In genomic region chr1:111507411-111508201, GRCh38 we compare ENCODE assay signal across 8 cellular contexts. TPM values are rescaled to one million over a fixed set of nuclear protein-coding genes. Genes with fewer than 3 reads are reported as not detected.
DNase-seq lines count a peak whose midpoint lies in the region; ATAC-seq and TF ChIP-seq lines count a peak whose summit lies in the region.

No MANE protein-coding gene starts in this region.

- peak overlapping the region; percentile 81 for H3K4me3 Mint-ChIP-seq in natural killer cell treated with Interleukin-12 subunit alpha and Interleukin-12 subunit beta and Interleukin-15 and Interleukin-18, amount 100 ng/mL, for 72 hours

- peak overlapping the region; percentile 95 for H2AFZ ChIP-seq in fibroblast of lung (ENCODE audit: low read length)

- H3K9me3 ChIP-seq in fibroblast of lung (ENCODE audit: control insufficient read depth, insufficient read depth, low read depth, low read length) (no peaks in the 10 kb centered on the region), subcutaneous abdominal adipose tissue (ENCODE audit: control insufficient read depth in 5 of 5, low read length in 5 of 5) (no peaks in the 10 kb centered on the region)

- H3K27ac ChIP-seq in fibroblast of lung (ENCODE audit: insufficient read depth, low read length) (peak overlapping the region; percentile 92), subcutaneous abdominal adipose tissue (ENCODE audit: low read depth, low read length) (peak overlapping the region; percentile 89)

- H3K9me3 Mint-ChIP-seq in natural killer cell treated with Interleukin-12 subunit alpha and Interleukin-12 subunit beta and Interleukin-15 and Interleukin-18, amount 100 ng/mL, for 72 hours, result no peaks in the 10 kb centered on the region

- no peaks in the 10 kb centered on the region for H4K20me1 ChIP-seq in fibroblast of lung (ENCODE audit: control insufficient read depth, extremely low read depth, insufficient read depth, low read length)

- H3K4me1 Mint-ChIP-seq in natural killer cell treated with Interleukin-12 subunit alpha and Interleukin-12 subunit beta and Interleukin-15 and Interleukin-18, amount 100 ng/mL, for 72 hours (ENCODE audit: low read depth in 2 of 2), result peaks cover 24 to 32% of the 10 kb centered on the region in 2 donors

- DNase-seq in NOMO-1 (lab: John Stamatoyannopoulos, UW; ENCODE audit: unreplicated experiment in 2 of 2) (peak; percentile 99), activated T-cell treated with anti-CD3 and anti-CD28 coated beads for 24 hours (ENCODE audit: low read depth) (peak; percentile 44), fibroblast of lung (ENCODE audit: low read depth in 2 of 2) (peak; percentile 50 to 54), putamen (ENCODE audit: low spot score) (no peak)
- peak; percentile 87 for DNase-seq in natural killer cell treated with Interleukin-12 subunit alpha and Interleukin-12 subunit beta and Interleukin-15 and Interleukin-18, amount 100 ng/mL, for 72 hours (ENCODE audit: low spot score)

- peaks cover 9% of the 10 kb centered on the region for H3K4me1 ChIP-seq in fibroblast of lung (ENCODE audit: control insufficient read depth, extremely low read depth, insufficient read depth, low read length)
- H3K4me1 ChIP-seq in subcutaneous abdominal adipose tissue (ENCODE audit: control insufficient read depth in 5 of 5, insufficient read depth in 5 of 5, low read length in 5 of 5), result peaks cover 13 to 75% (median 51%) of the 10 kb centered on the region in 5 donors

- H3K4me3 ChIP-seq in fibroblast of lung (replicated peaks in 1 of 4; ENCODE audit: control extremely low read depth in 1 of 4, insufficient read depth in 1 of 4, low read depth in 3 of 4, low read length in 4 of 4) (peak overlapping the region in 3 of 4 experiments; percentile 1 to 41 (median 19)), subcutaneous abdominal adipose tissue (ENCODE audit: low read depth in 1 of 5, low read length in 5 of 5) (peak overlapping the region; percentile 61 to 69 (median 68))

- H3K27me3 ChIP-seq in fibroblast of lung (ENCODE audit: control insufficient read depth, insufficient read depth, low read length) (no peaks in the 10 kb centered on the region), subcutaneous abdominal adipose tissue (ENCODE audit: control insufficient read depth in 5 of 5, insufficient read depth in 4 of 5, low read length in 5 of 5) (no peaks in the 10 kb centered on the region)

- TF ChIP-seq CTCF in fibroblast of lung (conservative IDR thresholded peaks at IDR 0.05 in 1 of 2, IDR thresholded peaks at IDR 0.05 in 1 of 2; ENCODE audit: low read depth in 1 of 2, low read length in 2 of 2), result no peak

- H3K79me2 ChIP-seq in fibroblast of lung (ENCODE audit: control insufficient read depth, insufficient read depth, low read length), result no peaks in the 10 kb centered on the region

- no peaks in the 10 kb centered on the region for H3K27me3 Mint-ChIP-seq in natural killer cell treated with Interleukin-12 subunit alpha and Interleukin-12 subunit beta and Interleukin-15 and Interleukin-18, amount 100 ng/mL, for 72 hours

- no peaks in the 10 kb centered on the region for H3K36me3 ChIP-seq in fibroblast of lung (ENCODE audit: control insufficient read depth, insufficient read depth, low read length)
- H3K36me3 ChIP-seq in subcutaneous abdominal adipose tissue (ENCODE audit: control insufficient read depth in 5 of 5, insufficient read depth in 5 of 5, low read length in 5 of 5), result no peaks in the 10 kb centered on the region

- peak; percentile 35 for ATAC-seq in GM18861 (IDR thresholded peaks at IDR 0.05; ENCODE audit: unreplicated experiment)
- peak; percentile 49 for ATAC-seq in HG02973 (IDR thresholded peaks at IDR 0.05; ENCODE audit: unreplicated experiment)
- ATAC-seq in natural killer cell treated with Interleukin-12 subunit alpha and Interleukin-12 subunit beta and Interleukin-15 and Interleukin-18, amount 100 ng/mL, for 72 hours, result peak; percentile 90

- peak overlapping the region; percentile 59 for H3K9ac ChIP-seq in fibroblast of lung (ENCODE audit: insufficient read depth, low read length)
- peak overlapping the region; percentile 8 to 87 (median 82) for H3K9ac ChIP-seq in subcutaneous abdominal adipose tissue (ENCODE audit: low read length in 5 of 5)

- H3K4me2 ChIP-seq in fibroblast of lung (ENCODE audit: extremely low read depth, insufficient read depth, low read length), result peak overlapping the region; percentile 84

- H3K36me3 Mint-ChIP-seq in natural killer cell treated with Interleukin-12 subunit alpha and Interleukin-12 subunit beta and Interleukin-15 and Interleukin-18, amount 100 ng/mL, for 72 hours, result no peaks in the 10 kb centered on the region

- no peak overlapping the region for H3K27ac Mint-ChIP-seq in natural killer cell treated with Interleukin-12 subunit alpha and Interleukin-12 subunit beta and Interleukin-15 and Interleukin-18, amount 100 ng/mL, for 72 hours

RNA-seq across cellular contexts. Expression of gene ADORA3, which starts 4.2 kb away (rescaled TPM):
- total RNA-seq in fibroblast of lung, result not detected in 2 replicates
- not detected in 2 replicates for polyA plus RNA-seq in fibroblast of lung
- not detected in 2 replicates for polyA plus RNA-seq in fibroblast of lung (2012)
- polyA minus RNA-seq in fibroblast of lung (ENCODE audit: low replicate concordance), result not detected in 2 replicates
- total RNA-seq in natural killer cell treated with Interleukin-12 subunit alpha and Interleukin-12 subunit beta and Interleukin-15 and Interleukin-18, amount 100 ng/mL, for 72 hours, result not detected

RNA-seq across cellular contexts. Expression of gene TMIGD3, which starts 4.2 kb away (rescaled TPM):
- not detected in 2 replicates for total RNA-seq in fibroblast of lung
- not detected in 2 replicates for polyA plus RNA-seq in fibroblast of lung
- polyA plus RNA-seq in fibroblast of lung (2012), result not detected in 2 replicates
- not detected in 2 replicates for polyA minus RNA-seq in fibroblast of lung (ENCODE audit: low replicate concordance)
- not detected for total RNA-seq in natural killer cell treated with Interleukin-12 subunit alpha and Interleukin-12 subunit beta and Interleukin-15 and Interleukin-18, amount 100 ng/mL, for 72 hours

RNA-seq across cellular contexts. Expression of gene C1orf162, which starts 33.8 kb away (rescaled TPM):
- total RNA-seq in fibroblast of lung, result 0.26 and 0.33 TPM in 2 replicates
- polyA plus RNA-seq in fibroblast of lung, result 0.03 and 0.11 TPM in 2 replicates
- 0.13 TPM in 1 of 2 replicates, not detected in the other for polyA plus RNA-seq in fibroblast of lung (2012)
- polyA minus RNA-seq in fibroblast of lung (ENCODE audit: low replicate concordance), result not detected in 2 replicates
- 1 to 10 TPM; 3.3 to 3.9 TPM for total RNA-seq in natural killer cell treated with Interleukin-12 subunit alpha and Interleukin-12 subunit beta and Interleukin-15 and Interleukin-18, amount 100 ng/mL, for 72 hours

RNA-seq across cellular contexts. Expression of gene ATP5PB, which starts 58.3 kb away (rescaled TPM):
- 162 and 217 TPM in 2 replicates for total RNA-seq in fibroblast of lung
- 417 and 458 TPM in 2 replicates for polyA plus RNA-seq in fibroblast of lung
- polyA plus RNA-seq in fibroblast of lung (2012), result 320 and 364 TPM in 2 replicates
- polyA minus RNA-seq in fibroblast of lung (ENCODE audit: low replicate concordance), result 24.4 and 28.0 TPM in 2 replicates
- 100 to 1,000 TPM; 188 to 272 TPM for total RNA-seq in natural killer cell treated with Interleukin-12 subunit alpha and Interleukin-12 subunit beta and Interleukin-15 and Interleukin-18, amount 100 ng/mL, for 72 hours

RNA-seq across cellular contexts. Expression of gene WDR77, which starts 58.5 kb away (rescaled TPM):
- 20.3 and 21.8 TPM in 2 replicates for total RNA-seq in fibroblast of lung
- 62.0 and 87.8 TPM in 2 replicates for polyA plus RNA-seq in fibroblast of lung
- polyA plus RNA-seq in fibroblast of lung (2012), result 22.6 and 37.8 TPM in 2 replicates
- 221 and 251 TPM in 2 replicates for polyA minus RNA-seq in fibroblast of lung (ENCODE audit: low replicate concordance)
- total RNA-seq in natural killer cell treated with Interleukin-12 subunit alpha and Interleukin-12 subunit beta and Interleukin-15 and Interleukin-18, amount 100 ng/mL, for 72 hours, result 10 to 100 TPM; 27.6 to 67.1 TPM

Comparison
In these comparisons a context has a peak if more than half of its experiments do, and no peak if none do; other contexts are left out.
1. ATAC-seq: peak in every context shown above with its lines; median percentile 90 in natural killer cell treated with Interleukin-12 subunit alpha and Interleukin-12 subunit beta and Interleukin-15 and Interleukin-18, amount 100 ng/mL, for 72 hours; 49 in HG02973; 35 in GM18861.